8 cellular contexts compared by ENCODE assay signal in genomic region chr16:68275611-68276191, GRCh38.
DNase-seq lines count a peak whose midpoint lies in the region; ATAC-seq and TF ChIP-seq lines count a peak whose summit lies in the region.

No MANE protein-coding gene starts in this region.

- no peak overlapping the region for H3K27ac ChIP-seq in RWPE2 (ENCODE audit: poor library complexity, severe bottlenecking)
- H3K27ac ChIP-seq in stomach smooth muscle (ENCODE audit: low read length), result peak overlapping the region; percentile 64

- H3K4me3 ChIP-seq in RWPE2 (ENCODE audit: severe bottlenecking), result no peak overlapping the region
- peak overlapping the region; percentile 29 to 41 for H3K4me3 ChIP-seq in stomach smooth muscle (ENCODE audit: low read length in 2 of 2)

- H3K9me3 ChIP-seq in RWPE2 (ENCODE audit: severe bottlenecking), result no peaks in the 10 kb centered on the region
- no peaks in the 10 kb centered on the region for H3K9me3 ChIP-seq in stomach smooth muscle (ENCODE audit: control insufficient read depth in 2 of 2, low read length in 2 of 2)

- peaks cover 23% of the 10 kb centered on the region for H3K4me1 ChIP-seq in RWPE2 (ENCODE audit: insufficient read depth, poor library complexity, severe bottlenecking)
- peaks cover 17% of the 10 kb centered on the region for H3K4me1 ChIP-seq in stomach smooth muscle (ENCODE audit: control insufficient read depth, insufficient read depth, low read length)

- H3K36me3 ChIP-seq in RWPE2 (ENCODE audit: low read depth) (peaks cover 40% of the 10 kb centered on the region), stomach smooth muscle (ENCODE audit: control insufficient read depth in 2 of 2, insufficient read depth in 2 of 2, low read length in 2 of 2) (peaks cover 3 to 14% of the 10 kb centered on the region in 2 donors)

- no peak for TF ChIP-seq CTCF in RWPE2 (IDR thresholded peaks at IDR 0.05; ENCODE audit: poor library complexity, severe bottlenecking)

- DNase-seq in activated T-cell treated with anti-CD3 and anti-CD28 coated beads for 1 hour (ENCODE audit: low read depth) (peak; percentile 16), RWPE2 (ENCODE audit: low spot score) (no peak), kidney glomerular epithelial cell (lab: John Stamatoyannopoulos, UW) (no peak)
- no peak for DNase-seq in activated T-cell treated with anti-CD3 and anti-CD28 coated beads, Interleukin-2, amount 50 U/mL, for 48 hours
- DNase-seq in effector CD4-positive, alpha-beta T cell, result peak; percentile 49

- no peaks in the 10 kb centered on the region for H3K27me3 ChIP-seq in RWPE2 (ENCODE audit: insufficient read depth, poor library complexity, severe bottlenecking)
- no peaks in the 10 kb centered on the region for H3K27me3 ChIP-seq in stomach smooth muscle (ENCODE audit: control insufficient read depth in 1 of 2, insufficient read depth in 2 of 2, low read length in 2 of 2)

- H3K9ac ChIP-seq in stomach smooth muscle (ENCODE audit: low read length in 2 of 2), result no peak overlapping the region

- ATAC-seq in HG03159 (IDR thresholded peaks at IDR 0.05; ENCODE audit: unreplicated experiment), result peak; percentile 51
- peak; percentile 53; the same call in 2 of the 3 replicates for ATAC-seq in RWPE2 (ENCODE audit: low read depth)
- ATAC-seq in HG02588 (IDR thresholded peaks at IDR 0.05; ENCODE audit: unreplicated experiment), result no peak

Comparison
In these comparisons a context has a peak if more than half of its experiments do, and no peak if none do; other contexts are left out.
1. DNase-seq: peak in activated T-cell treated with anti-CD3 and anti-CD28 coated beads for 1 hour (single experiment) and effector CD4-positive, alpha-beta T cell (single experiment); none in activated T-cell treated with anti-CD3 and anti-CD28 coated beads, Interleukin-2, amount 50 U/mL, for 48 hours (0 of 2), RWPE2 (single experiment) and kidney glomerular epithelial cell (single experiment).